ENCODE assay signal across 8 cellular contexts in the genomic region with DNA sequence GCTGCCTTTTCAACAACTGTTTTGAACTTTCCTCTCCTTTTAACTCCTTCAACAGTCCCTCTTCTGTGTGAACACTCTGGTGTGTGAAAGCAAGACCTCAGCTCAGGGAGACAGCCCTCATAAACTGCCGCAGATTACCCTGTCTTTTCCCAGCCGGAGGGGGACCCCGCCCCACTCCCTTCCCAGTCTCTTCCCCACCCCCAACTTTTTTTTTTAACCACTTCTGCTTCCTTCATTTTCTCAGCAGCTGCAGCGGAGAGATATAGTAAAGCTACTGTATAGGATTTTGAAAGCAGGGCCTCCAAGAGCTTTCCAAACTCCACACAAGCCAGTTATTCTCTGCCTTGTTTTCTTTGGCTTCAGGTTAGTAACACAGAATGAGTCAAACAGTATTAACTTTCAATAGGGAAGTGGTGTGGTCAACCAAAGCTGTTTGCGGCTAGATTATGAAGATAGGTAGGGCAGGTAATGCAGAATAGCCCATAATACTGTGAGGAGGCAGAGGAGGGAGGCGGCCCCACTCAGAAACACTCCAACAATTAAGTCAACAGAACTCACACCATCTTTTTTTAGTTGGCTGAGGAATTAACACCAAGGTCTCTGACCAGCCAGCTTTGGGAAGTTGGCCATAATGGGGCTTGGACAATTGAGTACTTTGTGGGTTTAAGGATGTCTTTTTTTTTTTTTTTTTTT.
A peak's percentile ranks its signal among the peaks of the same experiment; 100 is the strongest.
DNase-seq lines count a peak whose midpoint lies in the region; ATAC-seq and TF ChIP-seq lines count a peak whose summit lies in the region.

No MANE protein-coding gene starts in this region.

- in situ Hi-C loops in astrocyte of the spinal cord (cut with HindIII; ENCODE audit: low sequenced_read_pairs): no loop called here

- H3K9me3 Mint-ChIP-seq in activated naive CD8-positive, alpha-beta T cell (ENCODE audit: low read depth): no peaks in the 10 kb centered on the region
- H3K9me3 Mint-ChIP-seq in activated naive CD8-positive, alpha-beta T cell treated with anti-CD3 and anti-CD28 coated beads for 36 hours: no peaks in the 10 kb centered on the region

- H3K4me1 Mint-ChIP-seq in activated naive CD8-positive, alpha-beta T cell (ENCODE audit: low read depth): peaks cover 25% of the 10 kb centered on the region
- H3K4me1 Mint-ChIP-seq in activated naive CD8-positive, alpha-beta T cell treated with anti-CD3 and anti-CD28 coated beads for 36 hours: peaks cover 28% of the 10 kb centered on the region

- ATAC-seq in HG02885 (IDR thresholded peaks at IDR 0.05; ENCODE audit: poor library complexity, unreplicated experiment): peak; percentile 98

- peaks cover 8% of the 10 kb centered on the region for H3K36me3 Mint-ChIP-seq in activated naive CD8-positive, alpha-beta T cell
- peaks cover 17% of the 10 kb centered on the region for H3K36me3 Mint-ChIP-seq in activated naive CD8-positive, alpha-beta T cell treated with anti-CD3 and anti-CD28 coated beads for 36 hours

- no peak for TF ChIP-seq CTCF in astrocyte of the spinal cord (IDR thresholded peaks at IDR 0.05; ENCODE audit: low read depth, low read length)

- no peak for DNase-seq in activated naive CD8-positive, alpha-beta T cell treated with anti-CD3 and anti-CD28 coated beads for 36 hours
- peak; percentile 66 for DNase-seq in NOMO-1 treated with DMSO at 0.1 percent for 48 hours (lab: John Stamatoyannopoulos, UW; ENCODE audit: unreplicated experiment)
- peak; percentile 95 for DNase-seq in astrocyte of the spinal cord (ENCODE audit: low read depth, low spot score)
- peak; percentile 60 to 79 for DNase-seq in lung microvascular endothelial cell (ENCODE audit: low read depth in 2 of 2)
- DNase-seq in NCI-H1694 (lab: John Stamatoyannopoulos, UW): no peak
- DNase-seq in NCI-H526 (lab: John Stamatoyannopoulos, UW): no peak

- H3K27ac Mint-ChIP-seq in activated naive CD8-positive, alpha-beta T cell: peak overlapping the region; percentile 61
- no peak overlapping the region for H3K27ac Mint-ChIP-seq in activated naive CD8-positive, alpha-beta T cell treated with anti-CD3 and anti-CD28 coated beads for 36 hours

- no peaks in the 10 kb centered on the region for H3K27me3 Mint-ChIP-seq in activated naive CD8-positive, alpha-beta T cell
- H3K27me3 Mint-ChIP-seq in activated naive CD8-positive, alpha-beta T cell treated with anti-CD3 and anti-CD28 coated beads for 36 hours: no peaks in the 10 kb centered on the region

- no peak overlapping the region for H3K4me3 ChIP-seq in astrocyte of the spinal cord (ENCODE audit: low read depth, low read length)

- H3K4me3 Mint-ChIP-seq in activated naive CD8-positive, alpha-beta T cell: no peak overlapping the region
- H3K4me3 Mint-ChIP-seq in activated naive CD8-positive, alpha-beta T cell treated with anti-CD3 and anti-CD28 coated beads for 36 hours: no peak overlapping the region

Comparison
In these comparisons a context has a peak if more than half of its experiments do, and no peak if none do; other contexts are left out.
1. DNase-seq: peak in NOMO-1 treated with DMSO at 0.1 percent for 48 hours (single experiment), astrocyte of the spinal cord (single experiment) and lung microvascular endothelial cell (2 of 2); none in activated naive CD8-positive, alpha-beta T cell treated with anti-CD3 and anti-CD28 coated beads for 36 hours (single experiment), NCI-H1694 (single experiment) and NCI-H526 (0 of 2).